In genomic region chr16:51150159-51150893, GRCh38 we compare ENCODE assay signal across 9 cellular contexts. TPM values are rescaled to one million over a fixed set of nuclear protein-coding genes. Genes with fewer than 3 reads are reported as not detected.
DNase-seq lines count a peak whose midpoint lies in the region; ATAC-seq, FAIRE-seq and TF ChIP-seq lines count a peak whose summit lies in the region.
"Had no signal": no experiment of that assay in that cellular context is flagged by ENCODE, and none has a peak within 500 bp of the region (broad histone marks: within the 10 kb centered on the region; RNA-seq: fewer than 3 reads in every experiment).

No MANE protein-coding gene starts in this region.

- H3K4me3 Mint-ChIP-seq in HFFc6: peak overlapping the region; percentile 96
- H3K4me3 Mint-ChIP-seq in stimulated activated naive B cell treated with anti-CD40 and anti-IgM and Interleukin-4, amounts not matched to agents 10 μg/mL and 1 μg/mL and 100 μg/mL, for 72 hours: peak overlapping the region in 1 of 2 donors; percentile 53

- FAIRE-seq in GM12891 (lab: Jason Lieb, UNC): no peak

- H3K36me3 ChIP-seq in brain microvascular endothelial cell (replicated peaks): no peaks in the 10 kb centered on the region
- H3K36me3 ChIP-seq in MM.1S (replicated peaks; ENCODE audit: insufficient read depth, low read length): no peaks in the 10 kb centered on the region

- H3K79me2 ChIP-seq in MM.1S (ENCODE audit: low read length): no peaks in the 10 kb centered on the region

- TF ChIP-seq POLR2A in GM12891 (IDR thresholded peaks at IDR 0.05; ENCODE audit: low read depth, low read length): no peak

- no peak overlapping the region for H3K27ac ChIP-seq in brain microvascular endothelial cell
- H3K27ac ChIP-seq in MM.1S (ENCODE audit: low read length): no peak overlapping the region

- H3K27ac Mint-ChIP-seq in HFFc6: peak overlapping the region; percentile 94
- H3K27ac Mint-ChIP-seq in stimulated activated naive B cell treated with anti-CD40 and anti-IgM and Interleukin-4, amounts not matched to agents 10 μg/mL and 1 μg/mL and 100 μg/mL, for 72 hours: peak overlapping the region; percentile 85

- no peak for ATAC-seq in stimulated activated naive B cell treated with anti-CD40 and anti-IgM and Interleukin-4, amounts not matched to agents 10 μg/mL and 1 μg/mL and 100 μg/mL, for 72 hours (replicated peaks)

- H3K4me1 Mint-ChIP-seq in HFFc6 (ENCODE audit: low read depth): peaks cover 50% of the 10 kb centered on the region
- H3K4me1 Mint-ChIP-seq in stimulated activated naive B cell treated with anti-CD40 and anti-IgM and Interleukin-4, amounts not matched to agents 10 μg/mL and 1 μg/mL and 100 μg/mL, for 72 hours: peaks cover 4 to 10% of the 10 kb centered on the region in 2 donors

- H3K27me3 Mint-ChIP-seq in HFFc6 (ENCODE audit: insufficient read depth): no peaks in the 10 kb centered on the region; the same call in 1 of the 2 replicates
- peaks cover 45 to 78% of the 10 kb centered on the region in 2 donors for H3K27me3 Mint-ChIP-seq in stimulated activated naive B cell treated with anti-CD40 and anti-IgM and Interleukin-4, amounts not matched to agents 10 μg/mL and 1 μg/mL and 100 μg/mL, for 72 hours

- DNase-seq in HFFc6: no peak
- DNase-seq in brain microvascular endothelial cell: no peak
- DNase-seq in kidney tubule cell (ENCODE audit: low spot score): peak; percentile 37
- no peak for DNase-seq in stimulated activated naive B cell treated with anti-CD40 and anti-IgM and Interleukin-4, amounts not matched to agents 10 μg/mL and 1 μg/mL and 100 μg/mL, for 72 hours
- DNase-seq in mucosa of gallbladder (ENCODE audit: low spot score): no peak
- no peak for DNase-seq in GM12891 (ENCODE audit: insufficient read length, low spot score)
- no peak for DNase-seq in MM.1S
- DNase-seq in foreskin melanocyte: no peak
- DNase-seq: activated CD4-positive, CD25-positive, alpha-beta regulatory T cell treated with anti-CD3 and anti-CD28 coated beads, Interleukin-2, amount 50 U/mL, for 72 hours had no signal

- H3K9me3 ChIP-seq in MM.1S (replicated peaks; ENCODE audit: insufficient read depth, low read length): no peaks in the 10 kb centered on the region

- no peak overlapping the region for H2AFZ ChIP-seq in MM.1S (ENCODE audit: low read length)

- H3F3A ChIP-seq in MM.1S (ENCODE audit: insufficient read depth, low read length): no peaks in the 10 kb centered on the region

- no peaks in the 10 kb centered on the region for H4K20me1 ChIP-seq in MM.1S (ENCODE audit: insufficient read depth, low read length)

- H3K9me2 ChIP-seq in MM.1S (replicated peaks; ENCODE audit: insufficient read depth, low read length): no peaks in the 10 kb centered on the region

- H3K36me3 Mint-ChIP-seq in HFFc6 (ENCODE audit: low read depth): no peaks in the 10 kb centered on the region
- H3K36me3 Mint-ChIP-seq in stimulated activated naive B cell treated with anti-CD40 and anti-IgM and Interleukin-4, amounts not matched to agents 10 μg/mL and 1 μg/mL and 100 μg/mL, for 72 hours: peaks cover 0 to 7% of the 10 kb centered on the region in 2 donors

- H3K4me2 ChIP-seq in MM.1S (ENCODE audit: low read depth, low read length): no peak overlapping the region

- no peaks in the 10 kb centered on the region for H3K9me3 Mint-ChIP-seq in HFFc6
- no peaks in the 10 kb centered on the region for H3K9me3 Mint-ChIP-seq in stimulated activated naive B cell treated with anti-CD40 and anti-IgM and Interleukin-4, amounts not matched to agents 10 μg/mL and 1 μg/mL and 100 μg/mL, for 72 hours

- in situ Hi-C loops in brain microvascular endothelial cell (cut with HindIII; ENCODE audit: low pct_ligation_motif_present, low sequenced_read_pairs): no loop called here

- H3K27me3 ChIP-seq in brain microvascular endothelial cell (replicated peaks) (peaks cover 45% of the 10 kb centered on the region), MM.1S (replicated peaks; ENCODE audit: insufficient read depth, low read length) (no peaks in the 10 kb centered on the region)

- no peaks in the 10 kb centered on the region for H3K4me1 ChIP-seq in MM.1S (ENCODE audit: low read length)

- TF ChIP-seq CTCF in HFFc6 (IDR thresholded peaks at IDR 0.05) (no peak), brain microvascular endothelial cell (IDR thresholded peaks at IDR 0.05; ENCODE audit: low read depth, low read length, missing control alignments) (no peak), MM.1S (IDR thresholded peaks at IDR 0.05; ENCODE audit: low read length) (no peak)

- H3K9ac ChIP-seq in MM.1S (ENCODE audit: low read length): no peak overlapping the region

- H3K4me3 ChIP-seq in brain microvascular endothelial cell (ENCODE audit: low read depth, low read length) (peak overlapping the region; percentile 64), MM.1S (ENCODE audit: low read length) (no peak overlapping the region)

TF ChIP-seq in GM12891, 5 proteins besides CTCF, POLR2A, EP300 and RAD21:
- TF ChIP-seq TAF1 (IDR thresholded peaks at IDR 0.05; ENCODE audit: low read depth, low read length): no peak
- no peak for TF ChIP-seq POLR2AphosphoS5 (IDR thresholded peaks at IDR 0.05; ENCODE audit: low read depth, low read length)
- TF ChIP-seq SPI1 (IDR thresholded peaks at IDR 0.05; ENCODE audit: low read depth, low read length): no peak
- TF ChIP-seq PAX5 (IDR thresholded peaks at IDR 0.05; ENCODE audit: insufficient read depth, low read length, severe bottlenecking): no peak
- no peak for TF ChIP-seq POU2F2 (IDR thresholded peaks at IDR 0.05; ENCODE audit: low read depth, low read length)

RNA-seq across cellular contexts. Expression of gene SALL1, which starts 0.7 kb away (rescaled TPM):
- total RNA-seq in HFFc6 (2021; fragmentation: NEBNext Ultra II Directional; extraction: Animal tissue kit (Norgen Biotek cat#: 25700)): 10 to 100 TPM; 10.6 to 15.4 (median 12.6) TPM
- total RNA-seq in mucosa of gallbladder: 1.2 TPM
- polyA plus RNA-seq in GM12891 (2012; ENCODE audit: low read depth, missing spikeins): not detected
